Comparison of ENCODE assay signal across 37 cellular contexts in the genomic region with DNA sequence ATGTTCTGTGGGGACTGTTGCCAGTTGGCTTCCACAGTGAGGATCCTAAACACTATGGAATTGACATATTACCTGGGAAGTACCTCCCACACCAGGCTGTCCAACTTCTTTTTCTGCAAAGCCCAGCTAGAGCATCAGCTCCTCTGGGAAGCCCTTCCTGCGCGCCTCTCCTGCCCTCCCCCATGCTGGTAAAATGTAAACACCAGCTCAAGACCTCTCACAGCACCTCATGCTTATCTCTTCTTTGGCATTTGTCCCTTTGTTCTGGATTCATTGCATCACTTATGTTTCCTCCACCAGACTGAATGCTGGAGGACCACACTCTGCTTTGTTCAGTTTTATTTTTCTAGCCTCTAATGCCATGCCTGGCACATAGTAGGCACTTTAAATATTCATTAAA.
"Had no signal": no experiment of that assay in that cellular context is flagged by ENCODE, and none has a peak within 500 bp of the region (broad histone marks: within the 10 kb centered on the region; RNA-seq: fewer than 3 reads in every experiment).

No MANE protein-coding gene starts in this region.

- H3K4me3 Mint-ChIP-seq: activated naive CD4-positive, alpha-beta T cell treated with anti-CD3 and anti-CD28 coated beads for 36 hours; activated naive CD8-positive, alpha-beta T cell treated with anti-CD3 and anti-CD28 coated beads for 36 hours; brain; immature natural killer cell; naive thymus-derived CD8-positive, alpha-beta T cell; neural crest cell; stimulated activated effector memory CD8-positive, alpha-beta T cell treated with anti-CD3 and anti-CD28 coated beads, Interleukin-12 subunit alpha, Interleukin-12 subunit beta, amount 100 ng/mL, for 72 hours; stimulated activated naive CD8-positive, alpha-beta T cell treated with anti-CD3 and anti-CD28 coated beads, Interleukin-15, Interleukin-2, amounts not matched to agents 100 ng/mL and 50 ng/mL, for 24 hours; type B pancreatic cell had no signal

- H3K27ac Mint-ChIP-seq: activated naive CD4-positive, alpha-beta T cell treated with anti-CD3 and anti-CD28 coated beads for 36 hours; activated naive CD8-positive, alpha-beta T cell treated with anti-CD3 and anti-CD28 coated beads for 36 hours; brain; immature natural killer cell; naive thymus-derived CD8-positive, alpha-beta T cell; stimulated activated effector memory CD8-positive, alpha-beta T cell treated with anti-CD3 and anti-CD28 coated beads, Interleukin-12 subunit alpha, Interleukin-12 subunit beta, amount 100 ng/mL, for 72 hours; stimulated activated naive CD8-positive, alpha-beta T cell treated with anti-CD3 and anti-CD28 coated beads, Interleukin-15, Interleukin-2, amounts not matched to agents 100 ng/mL and 50 ng/mL, for 24 hours; type B pancreatic cell had no signal

- H3K36me3 Mint-ChIP-seq: activated naive CD8-positive, alpha-beta T cell treated with anti-CD3 and anti-CD28 coated beads for 36 hours; brain; immature natural killer cell; naive thymus-derived CD8-positive, alpha-beta T cell; stimulated activated effector memory CD8-positive, alpha-beta T cell treated with anti-CD3 and anti-CD28 coated beads, Interleukin-12 subunit alpha, Interleukin-12 subunit beta, amount 100 ng/mL, for 72 hours; type B pancreatic cell had no signal

- DNase-seq: activated CD4-positive, alpha-beta T cell treated with anti-CD3 and anti-CD28 coated beads for 48 hours; activated CD4-positive, alpha-beta T cell treated with anti-CD3 and anti-CD28 coated beads, Interleukin-2, amount 50 U/mL, for 48 hours; activated CD8-positive, alpha-beta memory T cell treated with anti-CD3 and anti-CD28 coated beads for 24 hours; activated effector memory CD4-positive, alpha-beta T cell treated with anti-CD3 and anti-CD28 coated beads, Interleukin-2, amount 50 U/mL, for 16 hours; activated naive CD4-positive, alpha-beta T cell treated with anti-CD3 and anti-CD28 coated beads for 36 hours; activated naive CD8-positive, alpha-beta T cell treated with anti-CD3 and anti-CD28 coated beads for 36 hours; adrenal gland; dorsolateral prefrontal cortex; effector memory CD4-positive, alpha-beta T cell; erythroblast; gastrocnemius medialis; glutamatergic neuron; immature natural killer cell; kidney; left colon; midbrain; naive thymus-derived CD8-positive, alpha-beta T cell; nucleus accumbens; pancreas; retina; stimulated activated CD4-positive, alpha-beta T cell treated with anti-CD3 and anti-CD28 coated beads, Interleukin-4, amount 100 ng/mL, for 24 hours; uterus; WERI-Rb-1 had no signal

- H3K9me3 ChIP-seq: adrenal gland, ascending aorta, gastrocnemius medialis, pancreas, prostate gland, thoracic aorta, uterus had no signal

- H3K4me2 ChIP-seq: hepatocyte had no signal

- H3K4me3 ChIP-seq: adrenal gland, ascending aorta, cardiac muscle cell, coronary artery, dorsolateral prefrontal cortex, gastrocnemius medialis, hepatocyte, pancreas, prostate gland, skin epidermis, thoracic aorta, uterus had no signal

- H3K27me3 ChIP-seq: adrenal gland, ascending aorta, cardiac muscle cell, dorsolateral prefrontal cortex, gastrocnemius medialis, hepatocyte, pancreas, uterus had no signal

- H3K9me3 Mint-ChIP-seq: activated naive CD4-positive, alpha-beta T cell treated with anti-CD3 and anti-CD28 coated beads for 36 hours; activated naive CD8-positive, alpha-beta T cell treated with anti-CD3 and anti-CD28 coated beads for 36 hours; immature natural killer cell; naive thymus-derived CD8-positive, alpha-beta T cell; neural crest cell; stimulated activated effector memory CD8-positive, alpha-beta T cell treated with anti-CD3 and anti-CD28 coated beads, Interleukin-12 subunit alpha, Interleukin-12 subunit beta, amount 100 ng/mL, for 72 hours; stimulated activated naive CD8-positive, alpha-beta T cell treated with anti-CD3 and anti-CD28 coated beads, Interleukin-15, Interleukin-2, amounts not matched to agents 100 ng/mL and 50 ng/mL, for 24 hours; type B pancreatic cell had no signal

- H3K4me1 Mint-ChIP-seq: activated naive CD8-positive, alpha-beta T cell treated with anti-CD3 and anti-CD28 coated beads for 36 hours; immature natural killer cell; stimulated activated effector memory CD8-positive, alpha-beta T cell treated with anti-CD3 and anti-CD28 coated beads, Interleukin-12 subunit alpha, Interleukin-12 subunit beta, amount 100 ng/mL, for 72 hours had no signal

- H3K27ac ChIP-seq: adrenal gland, ascending aorta, cardiac muscle cell, coronary artery, dorsolateral prefrontal cortex, gastrocnemius medialis, hepatocyte, pancreas, prostate gland, skin epidermis, thoracic aorta, uterus, WERI-Rb-1 had no signal

- H3K27me3 Mint-ChIP-seq: activated naive CD8-positive, alpha-beta T cell treated with anti-CD3 and anti-CD28 coated beads for 36 hours; brain; stimulated activated naive CD8-positive, alpha-beta T cell treated with anti-CD3 and anti-CD28 coated beads, Interleukin-15, Interleukin-2, amounts not matched to agents 100 ng/mL and 50 ng/mL, for 24 hours; type B pancreatic cell had no signal

- H3K36me3 ChIP-seq: adrenal gland, ascending aorta, cardiac muscle cell, gastrocnemius medialis, pancreas, prostate gland, thoracic aorta, uterus, WERI-Rb-1 had no signal

- H3K4me1 ChIP-seq: adrenal gland, ascending aorta, gastrocnemius medialis, pancreas, prostate gland, uterus had no signal

- H3K79me2 ChIP-seq: hepatocyte had no signal

- H2AFZ ChIP-seq: hepatocyte had no signal

- ATAC-seq: activated CD4-positive, CD25-positive, alpha-beta regulatory T cell treated with anti-CD3 and anti-CD28 coated beads, Interleukin-2, amount 50 U/mL, for 24 hours; gastrocnemius medialis; left colon; naive thymus-derived CD8-positive, alpha-beta T cell; pancreas; sciatic nerve; stimulated activated effector memory CD8-positive, alpha-beta T cell treated with anti-CD3 and anti-CD28 coated beads, Interleukin-12 subunit alpha, Interleukin-12 subunit beta, amount 100 ng/mL, for 72 hours had no signal
